1 cellular context compared by ENCODE assay signal in the genomic region with DNA sequence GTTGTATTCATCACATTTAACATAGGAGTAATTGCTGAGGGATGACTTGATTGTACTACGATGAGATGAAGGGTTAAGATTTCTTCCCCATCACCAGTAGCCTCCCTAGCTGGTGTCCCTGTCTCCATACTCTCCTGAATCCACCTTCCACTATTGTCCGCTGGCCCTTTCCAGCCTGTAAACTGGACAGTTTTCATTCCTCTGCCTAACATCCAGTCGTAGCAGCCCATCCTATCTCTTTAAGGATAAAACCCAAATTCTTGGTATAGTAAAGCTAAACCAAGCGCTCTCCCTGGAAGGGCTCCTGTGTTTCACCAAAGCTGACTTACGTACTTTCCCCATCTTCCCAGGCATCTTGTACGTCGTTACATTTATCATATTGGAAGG.
TF ChIP-seq lines count a peak whose summit lies in the region.

No MANE protein-coding gene starts in this region.

TF ChIP-seq in HEK293, 187 proteins besides CTCF, POLR2A, EP300 and RAD21 (continued from another document and continues in another):
- TF ChIP-seq FEZF1 (tag by site-specific recombination; IDR thresholded peaks at IDR 0.05) (peak; percentile 88), ZNF501 (tag by site-specific recombination; IDR thresholded peaks at IDR 0.05) (peak; percentile 80; the same call in 1 of the 2 replicates), ZSCAN5A (tag by site-specific recombination; IDR thresholded peaks at IDR 0.05) (no peak), ZNF138 (tag by site-specific recombination; IDR thresholded peaks at IDR 0.05; ENCODE audit: borderline replicate concordance) (no peak), ZNF24 (tag by site-specific recombination; IDR thresholded peaks at IDR 0.05) (no peak), ZNF549 (tag by site-specific recombination; IDR thresholded peaks at IDR 0.05) (no peak), ZNF239 (tag by site-specific recombination; IDR thresholded peaks at IDR 0.05) (no peak), ZNF416 (tag by site-specific recombination; IDR thresholded peaks at IDR 0.05) (no peak), ZNF571 (tag by site-specific recombination; IDR thresholded peaks at IDR 0.05) (no peak), ZNF223 (tag by site-specific recombination; IDR thresholded peaks at IDR 0.05) (no peak), GLI2 (tag by site-specific recombination; IDR thresholded peaks at IDR 0.05; ENCODE audit: borderline replicate concordance, low read depth) (no peak), ZNF114 (tag by site-specific recombination; IDR thresholded peaks at IDR 0.05) (no peak), ZNF10 (tag by site-specific recombination; IDR thresholded peaks at IDR 0.05) (peak; percentile 59; the same call in 1 of the 2 replicates), ZSCAN16 (tag by site-specific recombination; IDR thresholded peaks at IDR 0.05) (no peak), OSR2 (tag by site-specific recombination; IDR thresholded peaks at IDR 0.05) (no peak; the same call in 1 of the 2 replicates), SP7 (tag by site-specific recombination; IDR thresholded peaks at IDR 0.05) (peak; percentile 47; the same call in 1 of the 2 replicates), ZFP69B (tag by site-specific recombination; IDR thresholded peaks at IDR 0.05) (no peak), SCRT1 (tag by site-specific recombination; IDR thresholded peaks at IDR 0.05; ENCODE audit: borderline replicate concordance) (no peak), ZNF692 (tag by site-specific recombination; IDR thresholded peaks at IDR 0.05) (no peak), ZNF18 (tag by site-specific recombination; IDR thresholded peaks at IDR 0.05) (no peak)
- TF ChIP-seq, protein P1, sequence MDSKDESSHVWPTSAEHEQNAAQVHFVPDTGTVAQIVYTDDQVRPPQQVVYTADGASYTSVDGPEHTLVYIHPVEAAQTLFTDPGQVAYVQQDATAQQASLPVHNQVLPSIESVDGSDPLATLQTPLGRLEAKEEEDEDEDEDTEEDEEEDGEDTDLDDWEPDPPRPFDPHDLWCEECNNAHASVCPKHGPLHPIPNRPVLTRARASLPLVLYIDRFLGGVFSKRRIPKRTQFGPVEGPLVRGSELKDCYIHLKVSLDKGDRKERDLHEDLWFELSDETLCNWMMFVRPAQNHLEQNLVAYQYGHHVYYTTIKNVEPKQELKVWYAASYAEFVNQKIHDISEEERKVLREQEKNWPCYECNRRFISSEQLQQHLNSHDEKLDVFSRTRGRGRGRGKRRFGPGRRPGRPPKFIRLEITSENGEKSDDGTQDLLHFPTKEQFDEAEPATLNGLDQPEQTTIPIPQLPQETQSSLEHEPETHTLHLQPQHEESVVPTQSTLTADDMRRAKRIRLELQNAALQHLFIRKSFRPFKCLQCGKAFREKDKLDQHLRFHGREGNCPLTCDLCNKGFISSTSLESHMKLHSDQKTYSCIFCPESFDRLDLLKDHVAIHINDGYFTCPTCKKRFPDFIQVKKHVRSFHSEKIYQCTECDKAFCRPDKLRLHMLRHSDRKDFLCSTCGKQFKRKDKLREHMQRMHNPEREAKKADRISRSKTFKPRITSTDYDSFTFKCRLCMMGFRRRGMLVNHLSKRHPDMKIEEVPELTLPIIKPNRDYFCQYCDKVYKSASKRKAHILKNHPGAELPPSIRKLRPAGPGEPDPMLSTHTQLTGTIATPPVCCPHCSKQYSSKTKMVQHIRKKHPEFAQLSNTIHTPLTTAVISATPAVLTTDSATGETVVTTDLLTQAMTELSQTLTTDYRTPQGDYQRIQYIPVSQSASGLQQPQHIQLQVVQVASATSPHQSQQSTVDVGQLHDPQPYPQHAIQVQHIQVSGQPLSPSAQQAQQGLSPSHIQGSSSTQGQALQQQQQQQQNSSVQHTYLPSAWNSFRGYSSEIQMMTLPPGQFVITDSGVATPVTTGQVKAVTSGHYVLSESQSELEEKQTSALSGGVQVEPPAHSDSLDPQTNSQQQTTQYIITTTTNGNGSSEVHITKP (tag by site-specific recombination; IDR thresholded peaks at IDR 0.05), result 0 out of 2 replicates have a peak, but pooled peaks have one; percentile 83
- TF ChIP-seq, protein P2, sequence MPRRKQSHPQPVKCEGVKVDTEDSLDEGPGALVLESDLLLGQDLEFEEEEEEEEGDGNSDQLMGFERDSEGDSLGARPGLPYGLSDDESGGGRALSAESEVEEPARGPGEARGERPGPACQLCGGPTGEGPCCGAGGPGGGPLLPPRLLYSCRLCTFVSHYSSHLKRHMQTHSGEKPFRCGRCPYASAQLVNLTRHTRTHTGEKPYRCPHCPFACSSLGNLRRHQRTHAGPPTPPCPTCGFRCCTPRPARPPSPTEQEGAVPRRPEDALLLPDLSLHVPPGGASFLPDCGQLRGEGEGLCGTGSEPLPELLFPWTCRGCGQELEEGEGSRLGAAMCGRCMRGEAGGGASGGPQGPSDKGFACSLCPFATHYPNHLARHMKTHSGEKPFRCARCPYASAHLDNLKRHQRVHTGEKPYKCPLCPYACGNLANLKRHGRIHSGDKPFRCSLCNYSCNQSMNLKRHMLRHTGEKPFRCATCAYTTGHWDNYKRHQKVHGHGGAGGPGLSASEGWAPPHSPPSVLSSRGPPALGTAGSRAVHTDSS (tag by site-specific recombination; IDR thresholded peaks at IDR 0.05), result peak; percentile 4; the same call in 1 of the 2 replicates
- TF ChIP-seq, protein P3, sequence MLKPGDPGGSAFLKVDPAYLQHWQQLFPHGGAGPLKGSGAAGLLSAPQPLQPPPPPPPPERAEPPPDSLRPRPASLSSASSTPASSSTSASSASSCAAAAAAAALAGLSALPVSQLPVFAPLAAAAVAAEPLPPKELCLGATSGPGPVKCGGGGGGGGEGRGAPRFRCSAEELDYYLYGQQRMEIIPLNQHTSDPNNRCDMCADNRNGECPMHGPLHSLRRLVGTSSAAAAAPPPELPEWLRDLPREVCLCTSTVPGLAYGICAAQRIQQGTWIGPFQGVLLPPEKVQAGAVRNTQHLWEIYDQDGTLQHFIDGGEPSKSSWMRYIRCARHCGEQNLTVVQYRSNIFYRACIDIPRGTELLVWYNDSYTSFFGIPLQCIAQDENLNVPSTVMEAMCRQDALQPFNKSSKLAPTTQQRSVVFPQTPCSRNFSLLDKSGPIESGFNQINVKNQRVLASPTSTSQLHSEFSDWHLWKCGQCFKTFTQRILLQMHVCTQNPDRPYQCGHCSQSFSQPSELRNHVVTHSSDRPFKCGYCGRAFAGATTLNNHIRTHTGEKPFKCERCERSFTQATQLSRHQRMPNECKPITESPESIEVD (tag by site-specific recombination; IDR thresholded peaks at IDR 0.05), result no peak
- TF ChIP-seq, protein P4, sequence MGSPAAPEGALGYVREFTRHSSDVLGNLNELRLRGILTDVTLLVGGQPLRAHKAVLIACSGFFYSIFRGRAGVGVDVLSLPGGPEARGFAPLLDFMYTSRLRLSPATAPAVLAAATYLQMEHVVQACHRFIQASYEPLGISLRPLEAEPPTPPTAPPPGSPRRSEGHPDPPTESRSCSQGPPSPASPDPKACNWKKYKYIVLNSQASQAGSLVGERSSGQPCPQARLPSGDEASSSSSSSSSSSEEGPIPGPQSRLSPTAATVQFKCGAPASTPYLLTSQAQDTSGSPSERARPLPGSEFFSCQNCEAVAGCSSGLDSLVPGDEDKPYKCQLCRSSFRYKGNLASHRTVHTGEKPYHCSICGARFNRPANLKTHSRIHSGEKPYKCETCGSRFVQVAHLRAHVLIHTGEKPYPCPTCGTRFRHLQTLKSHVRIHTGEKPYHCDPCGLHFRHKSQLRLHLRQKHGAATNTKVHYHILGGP (tag by site-specific recombination; IDR thresholded peaks at IDR 0.05), result no peak
- TF ChIP-seq, protein P5, sequence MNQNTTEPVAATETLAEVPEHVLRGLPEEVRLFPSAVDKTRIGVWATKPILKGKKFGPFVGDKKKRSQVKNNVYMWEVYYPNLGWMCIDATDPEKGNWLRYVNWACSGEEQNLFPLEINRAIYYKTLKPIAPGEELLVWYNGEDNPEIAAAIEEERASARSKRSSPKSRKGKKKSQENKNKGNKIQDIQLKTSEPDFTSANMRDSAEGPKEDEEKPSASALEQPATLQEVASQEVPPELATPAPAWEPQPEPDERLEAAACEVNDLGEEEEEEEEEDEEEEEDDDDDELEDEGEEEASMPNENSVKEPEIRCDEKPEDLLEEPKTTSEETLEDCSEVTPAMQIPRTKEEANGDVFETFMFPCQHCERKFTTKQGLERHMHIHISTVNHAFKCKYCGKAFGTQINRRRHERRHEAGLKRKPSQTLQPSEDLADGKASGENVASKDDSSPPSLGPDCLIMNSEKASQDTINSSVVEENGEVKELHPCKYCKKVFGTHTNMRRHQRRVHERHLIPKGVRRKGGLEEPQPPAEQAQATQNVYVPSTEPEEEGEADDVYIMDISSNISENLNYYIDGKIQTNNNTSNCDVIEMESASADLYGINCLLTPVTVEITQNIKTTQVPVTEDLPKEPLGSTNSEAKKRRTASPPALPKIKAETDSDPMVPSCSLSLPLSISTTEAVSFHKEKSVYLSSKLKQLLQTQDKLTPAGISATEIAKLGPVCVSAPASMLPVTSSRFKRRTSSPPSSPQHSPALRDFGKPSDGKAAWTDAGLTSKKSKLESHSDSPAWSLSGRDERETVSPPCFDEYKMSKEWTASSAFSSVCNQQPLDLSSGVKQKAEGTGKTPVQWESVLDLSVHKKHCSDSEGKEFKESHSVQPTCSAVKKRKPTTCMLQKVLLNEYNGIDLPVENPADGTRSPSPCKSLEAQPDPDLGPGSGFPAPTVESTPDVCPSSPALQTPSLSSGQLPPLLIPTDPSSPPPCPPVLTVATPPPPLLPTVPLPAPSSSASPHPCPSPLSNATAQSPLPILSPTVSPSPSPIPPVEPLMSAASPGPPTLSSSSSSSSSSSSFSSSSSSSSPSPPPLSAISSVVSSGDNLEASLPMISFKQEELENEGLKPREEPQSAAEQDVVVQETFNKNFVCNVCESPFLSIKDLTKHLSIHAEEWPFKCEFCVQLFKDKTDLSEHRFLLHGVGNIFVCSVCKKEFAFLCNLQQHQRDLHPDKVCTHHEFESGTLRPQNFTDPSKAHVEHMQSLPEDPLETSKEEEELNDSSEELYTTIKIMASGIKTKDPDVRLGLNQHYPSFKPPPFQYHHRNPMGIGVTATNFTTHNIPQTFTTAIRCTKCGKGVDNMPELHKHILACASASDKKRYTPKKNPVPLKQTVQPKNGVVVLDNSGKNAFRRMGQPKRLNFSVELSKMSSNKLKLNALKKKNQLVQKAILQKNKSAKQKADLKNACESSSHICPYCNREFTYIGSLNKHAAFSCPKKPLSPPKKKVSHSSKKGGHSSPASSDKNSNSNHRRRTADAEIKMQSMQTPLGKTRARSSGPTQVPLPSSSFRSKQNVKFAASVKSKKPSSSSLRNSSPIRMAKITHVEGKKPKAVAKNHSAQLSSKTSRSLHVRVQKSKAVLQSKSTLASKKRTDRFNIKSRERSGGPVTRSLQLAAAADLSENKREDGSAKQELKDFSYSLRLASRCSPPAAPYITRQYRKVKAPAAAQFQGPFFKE (tag by site-specific recombination; IDR thresholded peaks at IDR 0.05; ENCODE audit: borderline replicate concordance), result no peak
- TF ChIP-seq, protein P6, sequence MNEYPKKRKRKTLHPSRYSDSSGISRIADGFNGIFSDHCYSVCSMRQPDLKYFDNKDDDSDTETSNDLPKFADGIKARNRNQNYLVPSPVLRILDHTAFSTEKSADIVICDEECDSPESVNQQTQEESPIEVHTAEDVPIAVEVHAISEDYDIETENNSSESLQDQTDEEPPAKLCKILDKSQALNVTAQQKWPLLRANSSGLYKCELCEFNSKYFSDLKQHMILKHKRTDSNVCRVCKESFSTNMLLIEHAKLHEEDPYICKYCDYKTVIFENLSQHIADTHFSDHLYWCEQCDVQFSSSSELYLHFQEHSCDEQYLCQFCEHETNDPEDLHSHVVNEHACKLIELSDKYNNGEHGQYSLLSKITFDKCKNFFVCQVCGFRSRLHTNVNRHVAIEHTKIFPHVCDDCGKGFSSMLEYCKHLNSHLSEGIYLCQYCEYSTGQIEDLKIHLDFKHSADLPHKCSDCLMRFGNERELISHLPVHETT (tag by site-specific recombination; IDR thresholded peaks at IDR 0.05), result no peak
- TF ChIP-seq, protein P7, sequence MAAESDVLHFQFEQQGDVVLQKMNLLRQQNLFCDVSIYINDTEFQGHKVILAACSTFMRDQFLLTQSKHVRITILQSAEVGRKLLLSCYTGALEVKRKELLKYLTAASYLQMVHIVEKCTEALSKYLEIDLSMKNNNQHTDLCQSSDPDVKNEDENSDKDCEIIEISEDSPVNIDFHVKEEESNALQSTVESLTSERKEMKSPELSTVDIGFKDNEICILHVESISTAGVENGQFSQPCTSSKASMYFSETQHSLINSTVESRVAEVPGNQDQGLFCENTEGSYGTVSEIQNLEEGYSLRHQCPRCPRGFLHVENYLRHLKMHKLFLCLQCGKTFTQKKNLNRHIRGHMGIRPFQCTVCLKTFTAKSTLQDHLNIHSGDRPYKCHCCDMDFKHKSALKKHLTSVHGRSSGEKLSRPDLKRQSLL (tag by site-specific recombination; IDR thresholded peaks at IDR 0.05), result no peak
- TF ChIP-seq, protein P8, sequence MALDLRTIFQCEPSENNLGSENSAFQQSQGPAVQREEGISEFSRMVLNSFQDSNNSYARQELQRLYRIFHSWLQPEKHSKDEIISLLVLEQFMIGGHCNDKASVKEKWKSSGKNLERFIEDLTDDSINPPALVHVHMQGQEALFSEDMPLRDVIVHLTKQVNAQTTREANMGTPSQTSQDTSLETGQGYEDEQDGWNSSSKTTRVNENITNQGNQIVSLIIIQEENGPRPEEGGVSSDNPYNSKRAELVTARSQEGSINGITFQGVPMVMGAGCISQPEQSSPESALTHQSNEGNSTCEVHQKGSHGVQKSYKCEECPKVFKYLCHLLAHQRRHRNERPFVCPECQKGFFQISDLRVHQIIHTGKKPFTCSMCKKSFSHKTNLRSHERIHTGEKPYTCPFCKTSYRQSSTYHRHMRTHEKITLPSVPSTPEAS (tag by site-specific recombination; IDR thresholded peaks at IDR 0.05), result no peak
